8 cellular contexts compared by ENCODE assay signal in genomic region chr2:65228249-65228750, GRCh38. TPM values are rescaled to one million over a fixed set of nuclear protein-coding genes. Genes with fewer than 3 reads are reported as not detected.
DNase-seq lines count a peak whose midpoint lies in the region; ATAC-seq and TF ChIP-seq lines count a peak whose summit lies in the region.

No MANE protein-coding gene starts in this region.

- no peaks in the 10 kb centered on the region for H3K27me3 Mint-ChIP-seq in memory B cell
- no peaks in the 10 kb centered on the region for H3K27me3 Mint-ChIP-seq in type B pancreatic cell

- H3K27ac Mint-ChIP-seq in memory B cell, result peak overlapping the region; percentile 95
- peak overlapping the region; percentile 99 for H3K27ac Mint-ChIP-seq in type B pancreatic cell

- intact Hi-C loops in dorsolateral prefrontal cortex (cut with DNase I), result loop anchor here in 1 of 2 donors (5.0 kb wide), 1 partner anchor 96 kb away; the partner anchor contains the start of gene RAB1A

- H3K4me1 Mint-ChIP-seq in memory B cell (peaks cover 18% of the 10 kb centered on the region), type B pancreatic cell (ENCODE audit: unreplicated experiment) (peaks cover 30% of the 10 kb centered on the region)

- peak overlapping the region; percentile 93 for H3K4me3 Mint-ChIP-seq in memory B cell
- peak overlapping the region; percentile 98 for H3K4me3 Mint-ChIP-seq in type B pancreatic cell

- TF ChIP-seq CTCF in dorsolateral prefrontal cortex (IDR thresholded peaks at IDR 0.05 in 54 of 56, conservative IDR thresholded peaks at IDR 0.05 in 2 of 56; ENCODE audit: low read depth in 1 of 56, partially characterized antibody in 56 of 56) (no peak), type B pancreatic cell (conservative IDR thresholded peaks at IDR 0.05) (no peak)

- no peaks in the 10 kb centered on the region for H3K9me3 ChIP-seq in HUES6 (ENCODE audit: control insufficient read depth, insufficient read depth, low read depth, low read length)

- peaks cover 4% of the 10 kb centered on the region for H3K4me1 ChIP-seq in HUES6 (ENCODE audit: control insufficient read depth, insufficient read depth, low read length)

- H3K9me3 Mint-ChIP-seq in memory B cell (no peaks in the 10 kb centered on the region), type B pancreatic cell (no peaks in the 10 kb centered on the region)

- peak overlapping the region; percentile 86 for H3K4me3 ChIP-seq in HUES6 (ENCODE audit: low read depth, low read length)
- H3K4me3 ChIP-seq in dorsolateral prefrontal cortex, result peak overlapping the region; percentile 67 to 100 (median 97)

- peak overlapping the region; percentile 90 for H3K9ac ChIP-seq in HUES6 (ENCODE audit: low read length)

- peak overlapping the region; percentile 77 for H3K27ac ChIP-seq in HUES6 (ENCODE audit: low read depth, low read length)
- peak overlapping the region; percentile 27 to 98 (median 91) for H3K27ac ChIP-seq in dorsolateral prefrontal cortex

- DNase-seq in GDM1 (lab: John Stamatoyannopoulos, UW) (peak; percentile 33), SW480 (ENCODE audit: low spot score) (peak; percentile 89), dorsolateral prefrontal cortex (no peak), memory B cell (ENCODE audit: low spot score in 2 of 2) (peak; percentile 52 to 69), type B pancreatic cell (ENCODE audit: extremely low spot score, unreplicated experiment) (no peak), NCI-H128 (lab: John Stamatoyannopoulos, UW; ENCODE audit: unreplicated experiment) (no peak)

- H3K36me3 Mint-ChIP-seq in memory B cell (peaks cover 6% of the 10 kb centered on the region), type B pancreatic cell (peaks cover 7% of the 10 kb centered on the region)

- H3K27me3 ChIP-seq in HUES6 (ENCODE audit: control insufficient read depth, insufficient read depth, low read length), result no peaks in the 10 kb centered on the region
- no peaks in the 10 kb centered on the region for H3K27me3 ChIP-seq in dorsolateral prefrontal cortex

- ATAC-seq in GM21423 (IDR thresholded peaks at IDR 0.05; ENCODE audit: unreplicated experiment), result peak; percentile 37
- peak; percentile 63 for ATAC-seq in memory B cell (ENCODE audit: low read depth)

- H3K36me3 ChIP-seq in HUES6 (ENCODE audit: control insufficient read depth, insufficient read depth, low read length), result no peaks in the 10 kb centered on the region; the same call in 1 of the 2 replicates

RNA-seq across cellular contexts. Expression of gene ACTR2, which starts 0.7 kb away (rescaled TPM):
- 100 to 1,000 TPM; 106 to 287 (median 213) TPM for total RNA-seq in dorsolateral prefrontal cortex
- total RNA-seq in type B pancreatic cell (ENCODE audit: low replicate concordance), result 188 and 222 TPM in 2 replicates

Comparison
In these comparisons a context has a peak if more than half of its experiments do, and no peak if none do; other contexts are left out.
1. DNase-seq: peak in GDM1 (single experiment), SW480 (single experiment) and memory B cell (2 of 2); none in dorsolateral prefrontal cortex (0 of 10), type B pancreatic cell (single experiment) and NCI-H128 (single experiment).